Comparison of ENCODE assay signal across 8 cellular contexts in genomic region chr2:135875491-135876065, GRCh38. TPM values are rescaled to one million over a fixed set of nuclear protein-coding genes. Genes with fewer than 3 reads are reported as not detected.
DNase-seq lines count a peak whose midpoint lies in the region; ATAC-seq and TF ChIP-seq lines count a peak whose summit lies in the region.

No MANE protein-coding gene starts in this region.

- peak overlapping the region; percentile 38 to 98 (median 87) for H3K27ac Mint-ChIP-seq in CD4-positive, CD25-positive, alpha-beta regulatory T cell
- H3K27ac Mint-ChIP-seq in activated T-helper 17 cell treated with anti-CD3 and anti-CD28 coated beads, Interleukin-2, amount 50 U/mL, for 72 hours: peak overlapping the region; percentile 93

- peak; percentile 75 to 77 for ATAC-seq in CD4-positive, CD25-positive, alpha-beta regulatory T cell (ENCODE audit: low read depth in 2 of 2)
- peak; percentile 76 for ATAC-seq in HG03354 (IDR thresholded peaks at IDR 0.05; ENCODE audit: poor library complexity, severe bottlenecking, unreplicated experiment)
- peak; percentile 73 for ATAC-seq in PC-3
- ATAC-seq in activated T-helper 17 cell treated with anti-CD3 and anti-CD28 coated beads, Interleukin-2, amount 50 U/mL, for 72 hours (replicated peaks): peak; percentile 77
- peak; percentile 72 for ATAC-seq in foreskin keratinocyte

- H3K9ac ChIP-seq in PC-3 (ENCODE audit: low read length): peak overlapping the region; percentile 97

- H3K36me3 Mint-ChIP-seq in CD4-positive, CD25-positive, alpha-beta regulatory T cell: no peaks in the 10 kb centered on the region
- H3K36me3 Mint-ChIP-seq in activated T-helper 17 cell treated with anti-CD3 and anti-CD28 coated beads, Interleukin-2, amount 50 U/mL, for 72 hours (ENCODE audit: low read depth): peaks cover 61% of the 10 kb centered on the region

- H3K4me1 ChIP-seq in CD4-positive, CD25-positive, alpha-beta regulatory T cell (ENCODE audit: control insufficient read depth, insufficient read depth, low read length, poor library complexity, severe bottlenecking): peaks cover 28% of the 10 kb centered on the region
- H3K4me1 ChIP-seq in PC-3 (ENCODE audit: insufficient read depth, low read length) (peaks cover 17% of the 10 kb centered on the region), foreskin keratinocyte (no peaks in the 10 kb centered on the region), thymus (ENCODE audit: control insufficient read depth, insufficient read depth, low read length) (peaks cover 17% of the 10 kb centered on the region)

- H3K36me3 ChIP-seq in CD4-positive, CD25-positive, alpha-beta regulatory T cell (ENCODE audit: control insufficient read depth, insufficient read depth, low read length): peaks cover 18% of the 10 kb centered on the region
- peaks cover 6% of the 10 kb centered on the region; the same call in 1 of the 2 replicates for H3K36me3 ChIP-seq in PC-3 (ENCODE audit: low read depth, low read length)
- H3K36me3 ChIP-seq in thymus (ENCODE audit: control insufficient read depth, insufficient read depth): peaks cover 17% of the 10 kb centered on the region

- H3K9me2 ChIP-seq in PC-3 (replicated peaks; ENCODE audit: low read length): no peaks in the 10 kb centered on the region

- H3K4me2 ChIP-seq in PC-3 (ENCODE audit: low read length): peak overlapping the region; percentile 80

- no TSS peak for BruUV-seq in PC-3 (replicated peaks; lab: Mats Ljungman, UMichigan)

- peak overlapping the region; percentile 88 to 95 (median 91) for H3K4me3 Mint-ChIP-seq in CD4-positive, CD25-positive, alpha-beta regulatory T cell
- peak overlapping the region; percentile 82 for H3K4me3 Mint-ChIP-seq in activated T-helper 17 cell treated with anti-CD3 and anti-CD28 coated beads, Interleukin-2, amount 50 U/mL, for 72 hours

- no peaks in the 10 kb centered on the region for H3K27me3 ChIP-seq in CD4-positive, CD25-positive, alpha-beta regulatory T cell (ENCODE audit: control insufficient read depth, insufficient read depth, low read length)
- H3K27me3 ChIP-seq in PC-3 (ENCODE audit: low read length): no peaks in the 10 kb centered on the region
- no peaks in the 10 kb centered on the region for H3K27me3 ChIP-seq in foreskin keratinocyte
- H3K27me3 ChIP-seq in thymus (ENCODE audit: control insufficient read depth, insufficient read depth): no peaks in the 10 kb centered on the region

- no peaks in the 10 kb centered on the region for H3K9me3 Mint-ChIP-seq in CD4-positive, CD25-positive, alpha-beta regulatory T cell
- no peaks in the 10 kb centered on the region for H3K9me3 Mint-ChIP-seq in activated T-helper 17 cell treated with anti-CD3 and anti-CD28 coated beads, Interleukin-2, amount 50 U/mL, for 72 hours

- intact Hi-C loops in PC-3 (cut with micrococcal nuclease): no loop called here

- peaks cover 17 to 52% (median 35%) of the 10 kb centered on the region in 4 donors for H3K4me1 Mint-ChIP-seq in CD4-positive, CD25-positive, alpha-beta regulatory T cell
- H3K4me1 Mint-ChIP-seq in activated T-helper 17 cell treated with anti-CD3 and anti-CD28 coated beads, Interleukin-2, amount 50 U/mL, for 72 hours: peaks cover 35% of the 10 kb centered on the region

- peak overlapping the region; percentile 89 for H2AFZ ChIP-seq in PC-3 (ENCODE audit: low read length)

- H3F3A ChIP-seq in PC-3 (ENCODE audit: low read length, unreplicated experiment): no peaks in the 10 kb centered on the region

- DNase-seq in CD4-positive, CD25-positive, alpha-beta regulatory T cell: peak; percentile 63 to 86 (median 81)
- DNase-seq in GM19238 (ENCODE audit: insufficient read length, low spot score) (peak; percentile 45), PC-3 (peak; percentile 49), foreskin keratinocyte (peak; percentile 12 to 38), occipital lobe (lab: John Stamatoyannopoulos, UW) (peak; percentile 18)

- no peaks in the 10 kb centered on the region for H3K9me3 ChIP-seq in CD4-positive, CD25-positive, alpha-beta regulatory T cell (ENCODE audit: control insufficient read depth in 2 of 2, low read length in 2 of 2)
- no peaks in the 10 kb centered on the region for H3K9me3 ChIP-seq in PC-3 (ENCODE audit: low read length)
- H3K9me3 ChIP-seq in thymus (ENCODE audit: control insufficient read depth): no peaks in the 10 kb centered on the region

- H3K4me3 ChIP-seq in CD4-positive, CD25-positive, alpha-beta regulatory T cell (ENCODE audit: low read depth, low read length): peak overlapping the region; percentile 86
- peak overlapping the region; percentile 89 for H3K4me3 ChIP-seq in PC-3 (ENCODE audit: low read length)
- H3K4me3 ChIP-seq in thymus (ENCODE audit: low read length): peak overlapping the region; percentile 84

- POLR2A ChIA-PET in PC-3 (lab: Charles Lee; ENCODE audit: unreplicated experiment): interaction anchor here (0.5 kb wide), 1 partner anchor 132 kb away, joined by 4 read pairs; no protein-coding TSS in a partner anchor

- 3% methylated on average over 26 of the region's 26 CpGs for WGBS in thymus

- H4K20me1 ChIP-seq in PC-3 (ENCODE audit: low read length): peaks cover 27% of the 10 kb centered on the region

- CTCF ChIA-PET in PC-3 (lab: Charles Lee): interaction anchor here (1.0 kb wide), 1 partner anchor 39 kb away, joined by 5 read pairs; no protein-coding TSS in a partner anchor

- H3K27me3 Mint-ChIP-seq in CD4-positive, CD25-positive, alpha-beta regulatory T cell: peaks cover 5% of the 10 kb centered on the region
- H3K27me3 Mint-ChIP-seq in activated T-helper 17 cell treated with anti-CD3 and anti-CD28 coated beads, Interleukin-2, amount 50 U/mL, for 72 hours: no peaks in the 10 kb centered on the region

- H3K79me2 ChIP-seq in PC-3 (ENCODE audit: low read length): peaks cover 36% of the 10 kb centered on the region

- H3K27ac ChIP-seq in CD4-positive, CD25-positive, alpha-beta regulatory T cell (ENCODE audit: insufficient read depth, low read length, poor library complexity, severe bottlenecking): peak overlapping the region; percentile 93
- H3K27ac ChIP-seq in PC-3 (ENCODE audit: low read length) (peak overlapping the region; percentile 55), foreskin keratinocyte (peak overlapping the region; percentile 49), thymus (ENCODE audit: low read depth) (peak overlapping the region; percentile 94)

- TF ChIP-seq CTCF in PC-3 (conservative IDR thresholded peaks at IDR 0.05; ENCODE audit: low read depth, low read length) (no peak), foreskin keratinocyte (conservative IDR thresholded peaks at IDR 0.05) (no peak)

RNA-seq across cellular contexts. Expression of gene MCM6, which starts 0.7 kb away (rescaled TPM):
- total RNA-seq in CD4-positive, CD25-positive, alpha-beta regulatory T cell: 27.7 TPM
- 10 to 100 TPM; 15.6 to 18.7 (median 18.0) TPM for polyA plus RNA-seq in CD4-positive, CD25-positive, alpha-beta regulatory T cell
- 39.9 and 61.5 TPM in 2 replicates for total RNA-seq in PC-3 (2014; rRNA removed)
- total RNA-seq in activated T-helper 17 cell treated with anti-CD3 and anti-CD28 coated beads, Interleukin-2, amount 50 U/mL, for 72 hours: 100 to 1,000 TPM; 163 to 245 TPM
- total RNA-seq in foreskin keratinocyte: 51.7 and 54.3 TPM in 2 replicates
- polyA plus RNA-seq in foreskin keratinocyte: 36.0 and 38.3 TPM in 2 replicates
- total RNA-seq in occipital lobe: 18.9 TPM
- 19.5 TPM for polyA plus RNA-seq in thymus

RNA-seq across cellular contexts. Expression of gene LCT, which starts 38.6 kb away (rescaled TPM):
- total RNA-seq in CD4-positive, CD25-positive, alpha-beta regulatory T cell: not detected
- not detected for polyA plus RNA-seq in CD4-positive, CD25-positive, alpha-beta regulatory T cell
- total RNA-seq in PC-3 (2014; rRNA removed) (not detected in 2 replicates), foreskin keratinocyte (not detected in 2 replicates), occipital lobe (not detected)
- total RNA-seq in activated T-helper 17 cell treated with anti-CD3 and anti-CD28 coated beads, Interleukin-2, amount 50 U/mL, for 72 hours: 1 to 10 TPM in 1 of 2 donors, under 1 TPM in 1; 0.45 to 1.0 TPM
- polyA plus RNA-seq in foreskin keratinocyte (not detected in 2 replicates), thymus (0.09 TPM)

Comparison
In these comparisons a context has a peak if more than half of its experiments do, and no peak if none do; other contexts are left out.
1. Peak in every context shown above with its lines: DNase-seq, ATAC-seq, H3K4me3 ChIP-seq and H3K27ac ChIP-seq.
2. DNase-seq: peak in every context shown above with its lines; median percentile 81 in CD4-positive, CD25-positive, alpha-beta regulatory T cell; 49 in PC-3; 45 in GM19238; 25 in foreskin keratinocyte; 18 in occipital lobe.